In genomic region chr4:39120418-39120817, GRCh38 we compare ENCODE assay signal across 1 cellular context.
A peak's percentile ranks its signal among the peaks of the same experiment; 100 is the strongest.
TF ChIP-seq lines count a peak whose summit lies in the region.

No MANE protein-coding gene starts in this region.

TF ChIP-seq in K562, 482 proteins besides CTCF, POLR2A, EP300 and RAD21 (continued from another document):
- no peak for TF ChIP-seq ZBTB33 (CRISPR knock-in tag; IDR thresholded peaks at IDR 0.05)
- no peak for TF ChIP-seq ZNF584 (CRISPR knock-in tag; IDR thresholded peaks at IDR 0.05; ENCODE audit: low read depth)
- 0 out of 2 replicates have a peak, but pooled peaks have one; percentile 18 for TF ChIP-seq ZNF24 (IDR thresholded peaks at IDR 0.05)
- TF ChIP-seq RAD51 (IDR thresholded peaks at IDR 0.05; ENCODE audit: borderline replicate concordance, low read depth): no peak
- no peak for TF ChIP-seq FOXA3 (CRISPR knock-in tag; conservative IDR thresholded peaks at IDR 0.05 in 1 of 2, IDR thresholded peaks at IDR 0.05 in 1 of 2)
- no peak for TF ChIP-seq ZFP1 (CRISPR knock-in tag; IDR thresholded peaks at IDR 0.05)
- no peak for TF ChIP-seq ZBTB34 (CRISPR knock-in tag; IDR thresholded peaks at IDR 0.05)
- TF ChIP-seq WHSC1 (IDR thresholded peaks at IDR 0.05; ENCODE audit: low read length): no peak
- no peak for TF ChIP-seq DNMT1 (IDR thresholded peaks at IDR 0.05)
- no peak for TF ChIP-seq SRF (CRISPR knock-in tag; IDR thresholded peaks at IDR 0.05)
- TF ChIP-seq UBTF (IDR thresholded peaks at IDR 0.05; ENCODE audit: borderline replicate concordance in 1 of 2, low read depth in 2 of 2, low read length in 2 of 2): no peak
- no peak for TF ChIP-seq SMAD4 (CRISPR knock-in tag; conservative IDR thresholded peaks at IDR 0.05)
- TF ChIP-seq RNF219 (CRISPR knock-in tag; IDR thresholded peaks at IDR 0.05): no peak
- peak; percentile 32; the same call in 1 of the 2 replicates for TF ChIP-seq ARID1B (IDR thresholded peaks at IDR 0.05)
- TF ChIP-seq CBFA2T3 (IDR thresholded peaks at IDR 0.05): peak; percentile 63
- peak; percentile 49; the same call in 1 of the 2 replicates for TF ChIP-seq TAL1 (IDR thresholded peaks at IDR 0.05)
- no peak for TF ChIP-seq CCNT2 (IDR thresholded peaks at IDR 0.05; ENCODE audit: borderline replicate concordance, extremely low read depth, insufficient read length, low read depth, low read length)
- TF ChIP-seq NFRKB (IDR thresholded peaks at IDR 0.05; ENCODE audit: low read depth): no peak
- TF ChIP-seq CBFA2T2 (conservative IDR thresholded peaks at IDR 0.05): peak; percentile 53; the same call in 1 of the 2 replicates
- TF ChIP-seq PREB (CRISPR knock-in tag; IDR thresholded peaks at IDR 0.05): no peak
- TF ChIP-seq TAF1 (IDR thresholded peaks at IDR 0.05; ENCODE audit: control insufficient read depth, extremely low read depth, insufficient read depth, low read length, severe bottlenecking): no peak
- TF ChIP-seq ASH1L (IDR thresholded peaks at IDR 0.05; ENCODE audit: borderline replicate concordance, low read depth, partially characterized antibody): no peak
- no peak for TF ChIP-seq RNF2 (IDR thresholded peaks at IDR 0.05)
- TF ChIP-seq TCF3 (CRISPR knock-in tag; IDR thresholded peaks at IDR 0.05): peak; percentile 58; the same call in 1 of the 2 replicates
- TF ChIP-seq CBX3 (IDR thresholded peaks at IDR 0.05; ENCODE audit: borderline replicate concordance in 1 of 2, low read length in 2 of 2): no peak
